Comparison of ENCODE assay signal across 24 cellular contexts in the genomic region with DNA sequence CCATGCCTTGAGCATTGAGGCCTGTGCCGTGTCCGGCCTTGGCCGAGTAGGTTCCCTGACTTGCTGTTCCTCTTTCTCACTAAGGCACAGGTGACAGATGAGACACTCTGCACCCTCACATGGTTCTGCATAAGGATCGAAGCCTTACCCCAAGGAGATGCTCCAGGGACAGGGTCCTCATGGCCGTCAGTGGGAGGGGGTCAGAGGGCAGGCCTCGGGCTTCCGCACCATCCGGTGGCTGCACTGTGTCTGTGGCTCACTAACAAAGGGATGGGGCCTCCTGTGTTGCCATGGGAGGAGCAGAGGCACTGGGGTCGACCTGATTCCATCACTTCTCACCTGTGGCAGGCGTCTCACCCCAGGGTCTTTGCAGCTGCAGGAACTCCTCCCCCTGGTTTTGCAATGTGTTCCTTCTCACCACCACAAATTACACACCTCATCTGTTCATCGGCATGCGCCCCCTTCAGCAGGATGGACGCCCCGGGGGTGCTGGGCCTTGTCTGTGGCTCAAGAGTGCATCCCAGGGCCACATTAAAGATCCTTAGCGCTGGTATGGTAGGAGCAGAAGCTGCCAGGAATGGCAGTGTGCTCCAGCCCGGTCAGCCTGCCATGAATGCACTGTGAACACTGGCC.
DNase-seq lines count a peak whose midpoint lies in the region; ATAC-seq and TF ChIP-seq lines count a peak whose summit lies in the region.
"Had no signal": no experiment of that assay in that cellular context is flagged by ENCODE, and none has a peak within 500 bp of the region (broad histone marks: within the 10 kb centered on the region; RNA-seq: fewer than 3 reads in every experiment).

No MANE protein-coding gene starts in this region.

- no peak for TF ChIP-seq CTCF in endodermal cell (conservative IDR thresholded peaks at IDR 0.05)
- TF ChIP-seq CTCF in GM13976 (IDR thresholded peaks at IDR 0.05; ENCODE audit: borderline replicate concordance, control extremely low read depth, extremely low read depth, insufficient read depth, missing control alignments) = no peak

- peaks cover 5% of the 10 kb centered on the region for H3K27me3 Mint-ChIP-seq in endodermal cell (ENCODE audit: insufficient read depth)
- H3K27me3 Mint-ChIP-seq in natural killer cell treated with Interleukin-12 subunit alpha and Interleukin-12 subunit beta and Interleukin-15 and Interleukin-18, amount 100 ng/mL, for 72 hours = peaks cover 0 to 4% of the 10 kb centered on the region in 2 donors
- H3K27me3 Mint-ChIP-seq: CD4-positive, alpha-beta memory T cell had no signal

- H3K4me3 Mint-ChIP-seq in endodermal cell = no peak overlapping the region
- no peak overlapping the region for H3K4me3 Mint-ChIP-seq in natural killer cell treated with Interleukin-12 subunit alpha and Interleukin-12 subunit beta and Interleukin-15 and Interleukin-18, amount 100 ng/mL, for 72 hours
- H3K4me3 Mint-ChIP-seq: CD4-positive, alpha-beta memory T cell had no signal

- peak; percentile 51 for DNase-seq in cardiac septum (ENCODE audit: low spot score)
- no peak for DNase-seq in right cardiac atrium
- DNase-seq in endodermal cell = peak; percentile 41
- DNase-seq in sciatic nerve (ENCODE audit: low spot score) = peak; percentile 44
- DNase-seq in natural killer cell treated with Interleukin-12 subunit alpha and Interleukin-12 subunit beta and Interleukin-15 and Interleukin-18, amount 100 ng/mL, for 72 hours (ENCODE audit: low spot score) = no peak
- DNase-seq in GM13976 (ENCODE audit: low spot score) = no peak
- DNase-seq: C1 segment of cervical spinal cord; CD4-positive, alpha-beta memory T cell; COR-L47; DMS53; GOT3; HCEC 1CT; IMR-90; KG1; MG63; NCI-H1105 treated with DMSO at 0.1 percent for 48 hours; NCI-H146; NCI-H1930; NCI-H2107; NCI-H774; PC-9 had no signal

- ATAC-seq in right cardiac atrium (no peak), sciatic nerve (no peak), GM21528 (IDR thresholded peaks at IDR 0.05; ENCODE audit: low FRiP score, unreplicated experiment) (no peak)
- no peak for ATAC-seq in natural killer cell treated with Interleukin-12 subunit alpha and Interleukin-12 subunit beta and Interleukin-15 and Interleukin-18, amount 100 ng/mL, for 72 hours
- ATAC-seq: GM12878, Right ventricle myocardium inferior had no signal

- intact Hi-C loops in cardiac septum (cut with DNase I) = no loop called here
- intact Hi-C loops in right cardiac atrium (cut with DNase I) = no loop called here
- intact Hi-C loops in sciatic nerve (cut with DNase I) = no loop called here

- peaks cover 18% of the 10 kb centered on the region for H3K4me1 Mint-ChIP-seq in endodermal cell
- H3K4me1 Mint-ChIP-seq in natural killer cell treated with Interleukin-12 subunit alpha and Interleukin-12 subunit beta and Interleukin-15 and Interleukin-18, amount 100 ng/mL, for 72 hours (ENCODE audit: low read depth in 2 of 2) = no peaks in the 10 kb centered on the region
- H3K4me1 Mint-ChIP-seq: CD4-positive, alpha-beta memory T cell had no signal

- in situ Hi-C loops in GM13976 (cut with MboI; ENCODE audit: low sequenced_read_pairs, unreplicated experiment) = no loop called here

- H3K36me3 ChIP-seq in endodermal cell (ENCODE audit: control insufficient read depth, insufficient read depth, low read length) = no peaks in the 10 kb centered on the region
- H3K36me3 ChIP-seq: MG63 had no signal

- H3K27ac Mint-ChIP-seq in endodermal cell = no peak overlapping the region
- H3K27ac Mint-ChIP-seq in natural killer cell treated with Interleukin-12 subunit alpha and Interleukin-12 subunit beta and Interleukin-15 and Interleukin-18, amount 100 ng/mL, for 72 hours = no peak overlapping the region
- H3K27ac Mint-ChIP-seq: CD4-positive, alpha-beta memory T cell had no signal

- H3K27ac ChIP-seq in right cardiac atrium (ENCODE audit: low read length) (no peak overlapping the region), endodermal cell (ENCODE audit: low read depth, low read length) (no peak overlapping the region)
- H3K27ac ChIP-seq: PC-9 had no signal

- H3K4me1 ChIP-seq in right cardiac atrium (ENCODE audit: control insufficient read depth, insufficient read depth, low read length) (no peaks in the 10 kb centered on the region), endodermal cell (ENCODE audit: control insufficient read depth, insufficient read depth, low read length) (no peaks in the 10 kb centered on the region)

- H3K4me3 ChIP-seq in right cardiac atrium (ENCODE audit: low read length) (no peak overlapping the region), endodermal cell (ENCODE audit: low read length) (no peak overlapping the region)
- H3K4me3 ChIP-seq: GM12878, MG63, PC-9 had no signal

- H3K9me3 ChIP-seq in right cardiac atrium (ENCODE audit: control insufficient read depth, low read length) = peaks cover 5% of the 10 kb centered on the region
- peaks cover 7% of the 10 kb centered on the region for H3K9me3 ChIP-seq in endodermal cell (ENCODE audit: control insufficient read depth, low read length)
- H3K9me3 ChIP-seq: MG63 had no signal

- H3K9me3 Mint-ChIP-seq in endodermal cell = peaks cover 19% of the 10 kb centered on the region
- no peaks in the 10 kb centered on the region for H3K9me3 Mint-ChIP-seq in natural killer cell treated with Interleukin-12 subunit alpha and Interleukin-12 subunit beta and Interleukin-15 and Interleukin-18, amount 100 ng/mL, for 72 hours

- no peaks in the 10 kb centered on the region for H3K36me3 Mint-ChIP-seq in endodermal cell (ENCODE audit: low read depth)
- H3K36me3 Mint-ChIP-seq in natural killer cell treated with Interleukin-12 subunit alpha and Interleukin-12 subunit beta and Interleukin-15 and Interleukin-18, amount 100 ng/mL, for 72 hours = no peaks in the 10 kb centered on the region
- H3K36me3 Mint-ChIP-seq: CD4-positive, alpha-beta memory T cell had no signal

- no peaks in the 10 kb centered on the region for H3K27me3 ChIP-seq in right cardiac atrium (ENCODE audit: control insufficient read depth, insufficient read depth)
- no peaks in the 10 kb centered on the region for H3K27me3 ChIP-seq in endodermal cell (ENCODE audit: control insufficient read depth, insufficient read depth, low read length, poor library complexity, severe bottlenecking)
- H3K27me3 ChIP-seq: MG63 had no signal

- H3K9ac ChIP-seq in endodermal cell (ENCODE audit: extremely low read depth, low read length, poor library complexity, severe bottlenecking) = no peak overlapping the region

- 75% methylated on average over 16 of the region's 16 CpGs for WGBS in right cardiac atrium
- WGBS in endodermal cell (ENCODE audit: insufficient coverage in 1 of 2, insufficient read length in 1 of 2), 2 experiments = 90 to 95% methylated on average over 10 to 16 of the region's 16 CpGs

Comparison
In these comparisons a context has a peak if more than half of its experiments do, and no peak if none do; other contexts are left out.
1. DNase-seq: peak in cardiac septum (single experiment), endodermal cell (single experiment) and sciatic nerve (single experiment); none in right cardiac atrium (0 of 3), natural killer cell treated with Interleukin-12 subunit alpha and Interleukin-12 subunit beta and Interleukin-15 and Interleukin-18, amount 100 ng/mL, for 72 hours (single experiment) and GM13976 (single experiment).